Comparison of ENCODE assay signal across 1 cellular context in the genomic region with DNA sequence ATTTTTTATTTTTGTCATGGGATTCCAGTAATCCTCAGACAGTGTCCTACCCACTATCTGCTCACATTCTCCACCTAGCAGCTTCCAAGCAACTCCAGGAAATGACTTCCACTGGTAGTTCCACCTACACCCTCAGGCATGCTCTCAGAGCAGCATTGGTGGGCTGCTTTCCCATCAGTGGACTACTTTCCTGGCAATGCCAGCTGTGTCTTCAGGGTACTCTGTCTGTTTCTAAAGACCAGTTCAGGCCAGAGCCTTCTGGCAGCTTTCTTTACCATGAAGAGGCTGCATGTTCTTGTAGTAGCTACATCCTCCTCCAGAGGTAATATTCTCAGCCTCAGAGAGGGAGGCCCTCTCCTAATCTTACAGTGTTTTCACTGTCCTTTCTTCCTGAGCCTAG.
TF ChIP-seq lines count a peak whose summit lies in the region.

No MANE protein-coding gene starts in this region.

TF ChIP-seq in HCT116, 20 proteins besides CTCF, POLR2A, EP300 and RAD21 (continued from another document):
- TF ChIP-seq JUND (IDR thresholded peaks at IDR 0.05): no peak
